16 cellular contexts compared by ENCODE assay signal in the genomic region with DNA sequence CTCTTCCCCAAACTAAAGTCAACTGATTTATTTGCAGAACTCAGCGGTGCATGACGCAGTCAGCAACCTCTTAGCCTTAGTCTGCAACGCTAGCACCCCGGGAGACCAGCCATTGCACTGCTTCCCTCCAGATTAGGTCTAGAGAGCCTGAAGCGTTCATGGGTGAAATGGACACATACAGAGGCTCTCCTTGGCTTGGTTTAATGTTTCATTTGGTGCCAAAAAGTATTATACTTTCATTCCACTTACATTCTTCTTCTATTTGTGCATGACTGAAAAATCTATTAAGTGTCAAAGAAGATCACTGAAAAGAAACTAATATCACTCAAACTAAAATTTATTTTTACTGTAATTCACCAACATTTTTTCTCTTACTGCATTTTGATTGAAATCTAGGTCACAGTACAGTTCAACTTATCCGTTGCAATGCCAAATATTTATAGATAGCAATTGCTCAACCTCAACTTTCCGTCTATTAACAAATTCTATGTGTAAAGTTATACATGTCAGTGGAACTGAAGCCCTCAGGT.
DNase-seq lines count a peak whose midpoint lies in the region; ATAC-seq lines count a peak whose summit lies in the region.
"Had no signal": no experiment of that assay in that cellular context is flagged by ENCODE, and none has a peak within 500 bp of the region (broad histone marks: within the 10 kb centered on the region; RNA-seq: fewer than 3 reads in every experiment).

No MANE protein-coding gene starts in this region.

- peak; percentile 9 for DNase-seq in NCI-H82 (lab: John Stamatoyannopoulos, UW)
- DNase-seq in NCI-H82 treated with DMSO at 0.1 percent for 48 hours (lab: John Stamatoyannopoulos, UW; ENCODE audit: unreplicated experiment), result no peak
- peak; percentile 20 for DNase-seq in NCI-H460 (ENCODE audit: extremely low read depth, low read depth)
- DNase-seq in ecto neural progenitor cell (ENCODE audit: low spot score), result peak; percentile 61
- DNase-seq in smooth muscle cell of the brain vasculature (ENCODE audit: low read depth, low spot score), result peak; percentile 35
- DNase-seq in HCEC 1CT, result no peak
- no peak for DNase-seq in stimulated activated CD8-positive, alpha-beta memory T cell treated with anti-CD3 and anti-CD28 coated beads, Interleukin-4, amount 100 ng/mL, for 48 hours
- DNase-seq: activated T-cell treated with anti-CD3 and anti-CD28 coated beads, Interleukin-2, amount 50 U/mL, for 4 hours; DMS 273 treated with DMSO at 0.1 percent for 48 hours; KBM-7; NCI-H1694 treated with DMSO at 0.1 percent for 48 hours; PC-9; stimulated activated CD4-positive, alpha-beta T cell treated with anti-CD3 and anti-CD28 coated beads, Interleukin-15, amount 100 ng/mL, for 24 hours; T-helper 1 cell; tibial artery had no signal

- ATAC-seq in GM18520 (IDR thresholded peaks at IDR 0.05; ENCODE audit: unreplicated experiment), result no peak
- ATAC-seq: activated T-cell treated with anti-CD3 and anti-CD28 coated beads, Interleukin-2, amount 50 U/mL, for 4 hours had no signal

Comparison
In these comparisons a context has a peak if more than half of its experiments do, and no peak if none do; other contexts are left out.
1. DNase-seq: peak in NCI-H82 (single experiment), NCI-H460 (single experiment), ecto neural progenitor cell (single experiment) and smooth muscle cell of the brain vasculature (single experiment); none in NCI-H82 treated with DMSO at 0.1 percent for 48 hours (single experiment), HCEC 1CT (single experiment) and stimulated activated CD8-positive, alpha-beta memory T cell treated with anti-CD3 and anti-CD28 coated beads, Interleukin-4, amount 100 ng/mL, for 48 hours (single experiment).